1 cellular context compared by ENCODE assay signal in the genomic region with DNA sequence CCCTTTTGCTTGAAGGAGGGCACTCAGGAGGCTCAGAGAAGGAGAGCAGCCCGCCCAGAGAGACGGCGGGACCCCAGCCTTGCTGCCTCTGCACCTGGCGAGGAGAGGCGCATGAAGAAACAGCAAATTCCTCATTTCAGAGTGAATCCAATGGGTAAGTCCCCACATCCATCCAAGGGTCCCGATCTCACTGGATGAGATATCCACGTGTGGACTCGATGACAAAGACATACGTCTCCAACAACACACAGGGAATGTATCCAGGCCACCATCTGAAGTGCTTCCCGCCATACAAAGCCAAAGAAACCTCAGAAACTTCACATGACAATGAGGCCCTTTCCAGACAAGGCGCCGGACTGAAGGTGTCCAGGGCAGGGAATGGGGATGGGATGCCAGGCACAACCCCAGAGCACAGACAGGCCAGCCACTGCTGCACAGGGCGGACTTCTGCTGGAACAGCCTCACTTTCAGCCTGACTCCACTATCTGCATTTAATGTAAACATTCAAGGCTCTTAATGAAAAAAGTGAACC.
TF ChIP-seq lines count a peak whose summit lies in the region.

No MANE protein-coding gene starts in this region.

TF ChIP-seq in H1, 55 proteins besides CTCF, POLR2A, EP300 and RAD21:
- no peak for TF ChIP-seq CTBP2 (IDR thresholded peaks at IDR 0.05; ENCODE audit: borderline replicate concordance, insufficient read depth, insufficient read length, low read length)
- TF ChIP-seq, protein P1, sequence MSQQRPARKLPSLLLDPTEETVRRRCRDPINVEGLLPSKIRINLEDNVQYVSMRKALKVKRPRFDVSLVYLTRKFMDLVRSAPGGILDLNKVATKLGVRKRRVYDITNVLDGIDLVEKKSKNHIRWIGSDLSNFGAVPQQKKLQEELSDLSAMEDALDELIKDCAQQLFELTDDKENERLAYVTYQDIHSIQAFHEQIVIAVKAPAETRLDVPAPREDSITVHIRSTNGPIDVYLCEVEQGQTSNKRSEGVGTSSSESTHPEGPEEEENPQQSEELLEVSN (IDR thresholded peaks at IDR 0.05), result peak; percentile 17; the same call in 1 of the 2 replicates
